Comparison of ENCODE assay signal across 9 cellular contexts in genomic region chr5:102561894-102562760, GRCh38.
DNase-seq lines count a peak whose midpoint lies in the region; ATAC-seq and TF ChIP-seq lines count a peak whose summit lies in the region.
"Had no signal": no experiment of that assay in that cellular context is flagged by ENCODE, and none has a peak within 500 bp of the region (broad histone marks: within the 10 kb centered on the region; RNA-seq: fewer than 3 reads in every experiment).

No MANE protein-coding gene starts in this region.

- H3K9ac ChIP-seq in mesenchymal stem cell (ENCODE audit: low read length): peak overlapping the region; percentile 61

- peak overlapping the region; percentile 54 for H4K8ac ChIP-seq in mesenchymal stem cell (ENCODE audit: low read length)

- H3K27ac ChIP-seq in mesenchymal stem cell (ENCODE audit: low read length, poor library complexity, severe bottlenecking) (no peak overlapping the region), suprapubic skin (no peak overlapping the region), vagina (no peak overlapping the region)
- H3K27ac ChIP-seq: pancreas had no signal

- TF ChIP-seq EP300 in suprapubic skin (IDR thresholded peaks at IDR 0.05): no peak

- no peak overlapping the region for H3K4ac ChIP-seq in mesenchymal stem cell (ENCODE audit: low read depth in 1 of 2, low read length in 2 of 2)

- 26% methylated on average over 9 of the region's 11 CpGs for WGBS in mesenchymal stem cell
- 47% methylated on average over 11 of the region's 11 CpGs for WGBS in suprapubic skin

- H3K9me3 ChIP-seq in mesenchymal stem cell (ENCODE audit: control insufficient read depth, low read length): no peaks in the 10 kb centered on the region
- H3K9me3 ChIP-seq in suprapubic skin: no peaks in the 10 kb centered on the region
- H3K9me3 ChIP-seq in vagina: no peaks in the 10 kb centered on the region
- H3K9me3 ChIP-seq: pancreas had no signal

- H2AFZ ChIP-seq in mesenchymal stem cell (ENCODE audit: low read depth, low read length): no peak overlapping the region

- in situ Hi-C loops in astrocyte of the spinal cord (cut with HindIII; ENCODE audit: low sequenced_read_pairs): no loop called here

- H3K36me3 ChIP-seq in mesenchymal stem cell (ENCODE audit: control insufficient read depth in 1 of 2, insufficient read depth in 2 of 2, low read depth in 1 of 2, low read length in 2 of 2) (no peaks in the 10 kb centered on the region), suprapubic skin (no peaks in the 10 kb centered on the region), vagina (no peaks in the 10 kb centered on the region)
- H3K36me3 ChIP-seq: pancreas had no signal

- no peaks in the 10 kb centered on the region for H3K79me1 ChIP-seq in mesenchymal stem cell (replicated peaks; ENCODE audit: low read length, poor library complexity, severe bottlenecking)

- no peak overlapping the region for H3K23ac ChIP-seq in mesenchymal stem cell (ENCODE audit: low read length in 2 of 2)

- no peak overlapping the region for H4K91ac ChIP-seq in mesenchymal stem cell (ENCODE audit: low read length)

- intact Hi-C loops in vagina (cut with DNase I): no loop called here

- H2BK120ac ChIP-seq in mesenchymal stem cell (ENCODE audit: low read depth, low read length): no peak overlapping the region

- H2BK12ac ChIP-seq in mesenchymal stem cell (ENCODE audit: low read length in 2 of 2): no peak overlapping the region

- no peak overlapping the region for H2AK5ac ChIP-seq in mesenchymal stem cell (ENCODE audit: low read length, severe bottlenecking)

- H3K4me1 ChIP-seq in mesenchymal stem cell (ENCODE audit: control insufficient read depth, insufficient read depth, low read depth, low read length) (peaks cover 2% of the 10 kb centered on the region), suprapubic skin (no peaks in the 10 kb centered on the region), vagina (no peaks in the 10 kb centered on the region)
- H3K4me1 ChIP-seq: pancreas had no signal

- H3K4me3 ChIP-seq in astrocyte of the spinal cord (ENCODE audit: low read depth, low read length): no peak overlapping the region
- H3K4me3 ChIP-seq in mesenchymal stem cell (ENCODE audit: insufficient read depth in 1 of 2, low read depth in 1 of 2, low read length in 2 of 2): no peak overlapping the region
- no peak overlapping the region for H3K4me3 ChIP-seq in suprapubic skin
- no peak overlapping the region for H3K4me3 ChIP-seq in vagina
- H3K4me3 ChIP-seq: pancreas had no signal

- no peak overlapping the region for H3K18ac ChIP-seq in mesenchymal stem cell (ENCODE audit: low read depth in 1 of 2, low read length in 2 of 2)

- TF ChIP-seq POLR2A in suprapubic skin (IDR thresholded peaks at IDR 0.05) (no peak), vagina (IDR thresholded peaks at IDR 0.05) (no peak)

- ATAC-seq in GM21367 (IDR thresholded peaks at IDR 0.05; ENCODE audit: unreplicated experiment): peak; percentile 89
- ATAC-seq: pancreas had no signal

- TF ChIP-seq CTCF in astrocyte of the spinal cord (IDR thresholded peaks at IDR 0.05; ENCODE audit: low read depth, low read length) (peak; percentile 87), suprapubic skin (IDR thresholded peaks at IDR 0.05) (peak in 1 of 2 donors; percentile 27), vagina (IDR thresholded peaks at IDR 0.05) (peak in 1 of 3 experiments; percentile 9)

- no peak overlapping the region for H3K14ac ChIP-seq in mesenchymal stem cell (ENCODE audit: low read length in 2 of 2)

- H3K4me2 ChIP-seq in mesenchymal stem cell (ENCODE audit: low read length, poor library complexity, severe bottlenecking): no peak overlapping the region

- no peak overlapping the region for H2BK5ac ChIP-seq in mesenchymal stem cell (ENCODE audit: low read depth, low read length, poor library complexity, severe bottlenecking)

- DNase-seq in EL (peak; percentile 42), LHCN-M2 (ENCODE audit: low read depth) (peak; percentile 29), astrocyte of the spinal cord (ENCODE audit: low read depth, low spot score) (peak; percentile 19), mesenchymal stem cell (peak; percentile 36), suprapubic skin (ENCODE audit: low spot score in 2 of 2) (no peak), vagina (ENCODE audit: extremely low spot score in 2 of 2) (no peak)
- DNase-seq in activated naive CD4-positive, alpha-beta T cell (lab: John Stamatoyannopoulos, UW): no peak

- H2BK15ac ChIP-seq in mesenchymal stem cell (ENCODE audit: low read depth, poor library complexity, severe bottlenecking): no peak overlapping the region

- H3K27me3 ChIP-seq in mesenchymal stem cell (ENCODE audit: control insufficient read depth in 1 of 2, insufficient read depth in 1 of 2, low read length in 2 of 2): no peaks in the 10 kb centered on the region
- H3K27me3 ChIP-seq in suprapubic skin: no peaks in the 10 kb centered on the region
- H3K27me3 ChIP-seq in vagina: no peaks in the 10 kb centered on the region
- H3K27me3 ChIP-seq: pancreas had no signal

Comparison
In these comparisons a context has a peak if more than half of its experiments do, and no peak if none do; other contexts are left out.
1. DNase-seq: peak in EL (single experiment), LHCN-M2 (single experiment), astrocyte of the spinal cord (single experiment) and mesenchymal stem cell (single experiment); none in suprapubic skin (0 of 2), activated naive CD4-positive, alpha-beta T cell (0 of 4) and vagina (0 of 2).